Comparison of ENCODE assay signal across 17 cellular contexts in genomic region chr20:58102252-58102651, GRCh38.
DNase-seq lines count a peak whose midpoint lies in the region; ATAC-seq and TF ChIP-seq lines count a peak whose summit lies in the region.
"Had no signal": no experiment of that assay in that cellular context is flagged by ENCODE, and none has a peak within 500 bp of the region (broad histone marks: within the 10 kb centered on the region; RNA-seq: fewer than 3 reads in every experiment).

No MANE protein-coding gene starts in this region.

- H3K9me3 ChIP-seq in osteoblast (ENCODE audit: low read depth, low read length): no peaks in the 10 kb centered on the region
- H3K9me3 ChIP-seq in CD8-positive, alpha-beta T cell (ENCODE audit: low read length): no peaks in the 10 kb centered on the region
- H3K9me3 ChIP-seq: testis had no signal

- intact Hi-C loops in CD8-positive, alpha-beta T cell (cut with DNase I, micrococcal nuclease): no loop called here

- no peak overlapping the region for H2AFZ ChIP-seq in osteoblast (ENCODE audit: low read length)

- no peaks in the 10 kb centered on the region for H3K4me1 Mint-ChIP-seq in CD8-positive, alpha-beta T cell (ENCODE audit: low read depth)
- H3K4me1 Mint-ChIP-seq: activated B cell treated with CpG ODN at 0.5 μM for 24 hours, B cell had no signal

- H3K27ac Mint-ChIP-seq in CD8-positive, alpha-beta T cell: no peak overlapping the region
- H3K27ac Mint-ChIP-seq: activated B cell treated with CpG ODN at 0.5 μM for 24 hours, B cell had no signal

- POLR2A ChIA-PET in CD8-positive, alpha-beta T cell (lab: Charles Lee): interaction anchor here (0.7 kb wide), 1 partner anchor 11 kb away, joined by 4 read pairs; no protein-coding TSS in a partner anchor

- no peaks in the 10 kb centered on the region for H3K79me2 ChIP-seq in osteoblast (ENCODE audit: insufficient read depth, low read length)

- H4K20me1 ChIP-seq in osteoblast (ENCODE audit: insufficient read depth, low read length): no peaks in the 10 kb centered on the region

- H3K36me3 ChIP-seq in osteoblast (ENCODE audit: insufficient read depth, low read length): no peaks in the 10 kb centered on the region
- H3K36me3 ChIP-seq in CD8-positive, alpha-beta T cell (ENCODE audit: insufficient read depth, low read length): no peaks in the 10 kb centered on the region

- no peak overlapping the region for H3K4me3 Mint-ChIP-seq in CD8-positive, alpha-beta T cell
- H3K4me3 Mint-ChIP-seq: activated B cell treated with CpG ODN at 0.5 μM for 24 hours, B cell had no signal

- no peaks in the 10 kb centered on the region for H3K36me3 Mint-ChIP-seq in CD8-positive, alpha-beta T cell

- H3K27me3 Mint-ChIP-seq in CD8-positive, alpha-beta T cell (ENCODE audit: low read depth): peaks cover 23% of the 10 kb centered on the region

- ATAC-seq in CD8-positive, alpha-beta T cell: no peak
- no peak for ATAC-seq in GM19397 (IDR thresholded peaks at IDR 0.05; ENCODE audit: unreplicated experiment)

- DNase-seq in ELR (ENCODE audit: low read depth) (peak; percentile 40), RPMI7951 (ENCODE audit: low read depth) (peak; percentile 100), ecto neural progenitor cell (ENCODE audit: low spot score) (peak; percentile 47), osteoblast (ENCODE audit: insufficient read length, low spot score, missing footprints) (peak; percentile 86), iPS-NIHi11 (ENCODE audit: low spot score) (no peak), AML-193 (lab: John Stamatoyannopoulos, UW) (no peak)
- no peak for DNase-seq in CD8-positive, alpha-beta T cell
- DNase-seq: activated B cell treated with CpG ODN at 0.5 μM for 24 hours, DMS 273 treated with DMSO at 0.1 percent for 48 hours, HCEC 1CT, Kasumi-1, NCI-H1436, Right ventricle myocardium superior, T-helper 2 cell, testis had no signal

- CTCF ChIA-PET in CD8-positive, alpha-beta T cell (lab: Charles Lee): no interaction called here

- H3K4me1 ChIP-seq in osteoblast (ENCODE audit: insufficient read depth, low read length): peaks cover 8% of the 10 kb centered on the region
- no peaks in the 10 kb centered on the region for H3K4me1 ChIP-seq in CD8-positive, alpha-beta T cell (ENCODE audit: insufficient read depth, low read length)
- H3K4me1 ChIP-seq: testis had no signal

- no peak overlapping the region for H3K27ac ChIP-seq in osteoblast (ENCODE audit: low read depth, low read length)
- H3K27ac ChIP-seq in CD8-positive, alpha-beta T cell (ENCODE audit: low read depth, low read length): no peak overlapping the region
- H3K27ac ChIP-seq: testis had no signal

- H3K27me3 ChIP-seq in osteoblast (ENCODE audit: insufficient read depth, low read length): peaks cover 11% of the 10 kb centered on the region
- H3K27me3 ChIP-seq in CD8-positive, alpha-beta T cell (ENCODE audit: insufficient read depth, low read length): no peaks in the 10 kb centered on the region
- H3K27me3 ChIP-seq: testis had no signal

- no peak for TF ChIP-seq CTCF in osteoblast (IDR thresholded peaks at IDR 0.05; ENCODE audit: extremely low read depth, low read depth, low read length)
- TF ChIP-seq CTCF in CD8-positive, alpha-beta T cell (IDR thresholded peaks at IDR 0.05): no peak

- no peak overlapping the region for H3K4me3 ChIP-seq in osteoblast (ENCODE audit: insufficient read depth, low read length)
- H3K4me3 ChIP-seq in CD8-positive, alpha-beta T cell (ENCODE audit: low read depth, low read length): no peak overlapping the region
- H3K4me3 ChIP-seq: testis had no signal

- H3K9me3 Mint-ChIP-seq in CD8-positive, alpha-beta T cell: no peaks in the 10 kb centered on the region

- H3K4me2 ChIP-seq in osteoblast (ENCODE audit: insufficient read depth, low read length): no peak overlapping the region

Comparison
In these comparisons a context has a peak if more than half of its experiments do, and no peak if none do; other contexts are left out.
1. DNase-seq: peak in ELR (single experiment), RPMI7951 (single experiment), ecto neural progenitor cell (single experiment) and osteoblast (single experiment); none in iPS-NIHi11 (single experiment), CD8-positive, alpha-beta T cell (0 of 7) and AML-193 (0 of 2).